2 cellular contexts compared by ENCODE assay signal in genomic region chr22:46403880-46404279, GRCh38.
TF ChIP-seq lines count a peak whose summit lies in the region.

No MANE protein-coding gene starts in this region.

TF ChIP-seq in GM12878, 131 proteins besides CTCF, POLR2A, EP300 and RAD21:
- peak; percentile 60; the same call in 1 of the 2 replicates for TF ChIP-seq ZNF384 (IDR thresholded peaks at IDR 0.05; ENCODE audit: borderline replicate concordance, low read depth, low read length)

TF ChIP-seq in HepG2, 621 proteins besides CTCF, POLR2A, EP300 and RAD21:
- TF ChIP-seq MNT (IDR thresholded peaks at IDR 0.05) = peak; percentile 58
